9 cellular contexts compared by ENCODE assay signal in the genomic region with DNA sequence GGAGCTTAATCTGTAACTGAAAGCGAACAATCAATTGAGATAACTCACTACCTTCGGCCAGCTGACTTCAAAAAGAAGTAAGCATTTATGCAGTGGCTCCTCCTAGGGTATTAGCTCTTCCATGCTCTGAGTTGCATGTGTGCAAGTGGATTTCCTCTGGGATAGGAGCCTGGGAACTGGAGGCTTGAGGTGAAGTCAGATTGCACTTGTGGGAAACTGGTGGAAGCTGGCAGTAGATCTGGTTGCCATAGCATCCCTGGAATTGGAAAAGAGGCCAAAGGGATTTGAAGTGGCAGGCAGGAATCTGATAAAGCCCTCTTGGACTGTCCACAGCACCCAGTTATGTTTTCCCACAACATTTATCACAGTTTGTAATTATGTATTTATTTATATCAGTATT.
"Had no signal": no experiment of that assay in that cellular context is flagged by ENCODE, and none has a peak within 500 bp of the region (broad histone marks: within the 10 kb centered on the region; RNA-seq: fewer than 3 reads in every experiment).

No MANE protein-coding gene starts in this region.

- DNase-seq: activated CD4-positive, alpha-beta T cell treated with anti-CD3 and anti-CD28 coated beads, Interleukin-2, amount 50 U/mL, for 1 hour; activated CD4-positive, CD25-positive, alpha-beta regulatory T cell; left ventricle myocardium superior; mesenchymal stem cell; stimulated activated CD4-positive, alpha-beta T cell treated with anti-CD3 and anti-CD28 coated beads, Interleukin-4, amount 100 ng/mL, for 4 hours; stomach; T-helper 17 cell; thyroid gland; uterus had no signal

- H3K4me1 ChIP-seq: stomach, thyroid gland, uterus had no signal

- H3K9me3 ChIP-seq: thyroid gland, uterus had no signal

- H3K27me3 ChIP-seq: stomach, thyroid gland, uterus had no signal

- ATAC-seq: left ventricle myocardium superior, T-helper 17 cell had no signal

- H3K36me3 ChIP-seq: stomach, thyroid gland, uterus had no signal

- H3K27ac ChIP-seq: stomach, thyroid gland, uterus had no signal

- H3K4me3 ChIP-seq: stomach, thyroid gland, uterus had no signal
